In genomic region chr12:113057565-113058485, GRCh38 we compare ENCODE assay signal across 1 cellular context.
TF ChIP-seq lines count a peak whose summit lies in the region.

No MANE protein-coding gene starts in this region.

TF ChIP-seq in H1, 55 proteins besides CTCF, POLR2A, EP300 and RAD21 (continued from another document):
- no peak for TF ChIP-seq USF2 (IDR thresholded peaks at IDR 0.05; ENCODE audit: low read length)
- no peak for TF ChIP-seq MAX (IDR thresholded peaks at IDR 0.05)
- no peak for TF ChIP-seq GABPA (IDR thresholded peaks at IDR 0.05; ENCODE audit: borderline replicate concordance, insufficient read depth, low read length)
- no peak for TF ChIP-seq CEBPB (IDR thresholded peaks at IDR 0.05; ENCODE audit: low read depth, low read length)
- TF ChIP-seq SUZ12 (IDR thresholded peaks at IDR 0.05; ENCODE audit: low read length) = no peak
- TF ChIP-seq TCF12 (IDR thresholded peaks at IDR 0.05; ENCODE audit: low read depth, low read length) = no peak
- no peak; the same call in 1 of the 2 replicates for TF ChIP-seq TBP (IDR thresholded peaks at IDR 0.05; ENCODE audit: low read depth, low read length)
- no peak for TF ChIP-seq JUN (IDR thresholded peaks at IDR 0.05; ENCODE audit: low read depth, low read length)
- no peak for TF ChIP-seq MAFK (IDR thresholded peaks at IDR 0.05; ENCODE audit: low read depth, low read length)
- no peak for TF ChIP-seq YY1 (IDR thresholded peaks at IDR 0.05; ENCODE audit: low read depth, low read length)
- TF ChIP-seq KDM4A (IDR thresholded peaks at IDR 0.05; ENCODE audit: low read depth, low read length, severe bottlenecking) = no peak
